3 cellular contexts compared by ENCODE assay signal in the genomic region with DNA sequence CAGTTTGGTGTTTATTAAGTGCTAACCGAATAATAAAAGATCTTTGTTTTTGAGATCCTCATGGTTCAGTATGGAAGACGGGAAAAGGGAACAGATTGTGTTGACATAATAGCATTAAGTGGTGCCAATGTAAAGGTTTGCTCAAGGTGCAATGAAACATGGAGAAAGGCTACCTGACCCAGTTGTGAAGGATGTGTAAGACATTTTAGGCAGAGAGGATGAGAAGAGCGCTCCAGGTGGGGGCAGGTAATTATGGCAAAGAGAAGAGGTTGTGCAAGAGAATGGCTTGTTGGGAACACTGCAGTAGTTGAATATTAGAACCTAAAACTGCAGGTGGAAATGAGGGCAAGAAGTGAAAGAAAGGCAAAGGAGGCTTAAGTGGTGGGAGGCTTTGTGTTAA.
A peak's percentile ranks its signal among the peaks of the same experiment; 100 is the strongest.
TF ChIP-seq lines count a peak whose summit lies in the region.

No MANE protein-coding gene starts in this region.

TF ChIP-seq in liver, 16 proteins besides CTCF, POLR2A, EP300 and RAD21:
- TF ChIP-seq, protein P1, sequence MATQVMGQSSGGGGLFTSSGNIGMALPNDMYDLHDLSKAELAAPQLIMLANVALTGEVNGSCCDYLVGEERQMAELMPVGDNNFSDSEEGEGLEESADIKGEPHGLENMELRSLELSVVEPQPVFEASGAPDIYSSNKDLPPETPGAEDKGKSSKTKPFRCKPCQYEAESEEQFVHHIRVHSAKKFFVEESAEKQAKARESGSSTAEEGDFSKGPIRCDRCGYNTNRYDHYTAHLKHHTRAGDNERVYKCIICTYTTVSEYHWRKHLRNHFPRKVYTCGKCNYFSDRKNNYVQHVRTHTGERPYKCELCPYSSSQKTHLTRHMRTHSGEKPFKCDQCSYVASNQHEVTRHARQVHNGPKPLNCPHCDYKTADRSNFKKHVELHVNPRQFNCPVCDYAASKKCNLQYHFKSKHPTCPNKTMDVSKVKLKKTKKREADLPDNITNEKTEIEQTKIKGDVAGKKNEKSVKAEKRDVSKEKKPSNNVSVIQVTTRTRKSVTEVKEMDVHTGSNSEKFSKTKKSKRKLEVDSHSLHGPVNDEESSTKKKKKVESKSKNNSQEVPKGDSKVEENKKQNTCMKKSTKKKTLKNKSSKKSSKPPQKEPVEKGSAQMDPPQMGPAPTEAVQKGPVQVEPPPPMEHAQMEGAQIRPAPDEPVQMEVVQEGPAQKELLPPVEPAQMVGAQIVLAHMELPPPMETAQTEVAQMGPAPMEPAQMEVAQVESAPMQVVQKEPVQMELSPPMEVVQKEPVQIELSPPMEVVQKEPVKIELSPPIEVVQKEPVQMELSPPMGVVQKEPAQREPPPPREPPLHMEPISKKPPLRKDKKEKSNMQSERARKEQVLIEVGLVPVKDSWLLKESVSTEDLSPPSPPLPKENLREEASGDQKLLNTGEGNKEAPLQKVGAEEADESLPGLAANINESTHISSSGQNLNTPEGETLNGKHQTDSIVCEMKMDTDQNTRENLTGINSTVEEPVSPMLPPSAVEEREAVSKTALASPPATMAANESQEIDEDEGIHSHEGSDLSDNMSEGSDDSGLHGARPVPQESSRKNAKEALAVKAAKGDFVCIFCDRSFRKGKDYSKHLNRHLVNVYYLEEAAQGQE (IDR thresholded peaks at IDR 0.05): no peak
- peak; percentile 49 for TF ChIP-seq YY1 (IDR thresholded peaks at IDR 0.05)
- TF ChIP-seq NR2F2 (IDR thresholded peaks at IDR 0.05): no peak

TF ChIP-seq in HepG2, 621 proteins besides CTCF, POLR2A, EP300 and RAD21:
- TF ChIP-seq, protein P2, sequence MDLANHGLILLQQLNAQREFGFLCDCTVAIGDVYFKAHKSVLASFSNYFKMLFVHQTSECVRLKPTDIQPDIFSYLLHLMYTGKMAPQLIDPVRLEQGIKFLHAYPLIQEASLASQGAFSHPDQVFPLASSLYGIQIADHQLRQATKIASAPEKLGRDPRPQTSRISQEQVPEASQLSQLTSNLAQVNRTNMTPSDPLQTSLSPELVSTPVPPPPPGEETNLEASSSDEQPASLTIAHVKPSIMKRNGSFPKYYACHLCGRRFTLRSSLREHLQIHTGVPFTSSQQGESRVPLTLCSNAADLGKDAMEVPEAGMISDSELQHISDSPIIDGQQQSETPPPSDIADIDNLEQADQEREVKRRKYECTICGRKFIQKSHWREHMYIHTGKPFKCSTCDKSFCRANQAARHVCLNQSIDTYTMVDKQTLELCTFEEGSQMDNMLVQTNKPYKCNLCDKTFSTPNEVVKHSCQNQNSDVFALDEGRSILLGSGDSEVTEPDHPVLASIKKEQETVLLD (CRISPR knock-in tag; IDR thresholded peaks at IDR 0.05; ENCODE audit: low read depth): no peak
- no peak for TF ChIP-seq RBAK (CRISPR knock-in tag; IDR thresholded peaks at IDR 0.05)
- no peak for TF ChIP-seq MEF2D (CRISPR knock-in tag; IDR thresholded peaks at IDR 0.05)
- TF ChIP-seq, protein P3, sequence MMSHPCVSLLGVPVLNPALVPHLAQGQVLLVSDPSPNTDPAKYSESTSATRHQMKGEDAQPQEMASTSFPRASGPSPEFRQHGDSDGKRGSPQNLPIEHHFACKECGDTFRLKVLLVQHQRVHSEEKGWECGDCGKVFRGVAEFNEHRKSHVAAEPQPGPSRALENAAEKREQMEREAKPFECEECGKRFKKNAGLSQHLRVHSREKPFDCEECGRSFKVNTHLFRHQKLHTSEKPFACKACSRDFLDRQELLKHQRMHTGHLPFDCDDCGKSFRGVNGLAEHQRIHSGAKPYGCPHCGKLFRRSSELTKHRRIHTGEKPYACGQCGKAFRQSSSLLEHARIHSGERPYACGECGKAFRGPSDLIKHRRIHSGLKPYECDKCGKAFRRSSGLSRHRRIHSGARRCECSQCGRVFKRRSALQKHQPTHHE (CRISPR knock-in tag; IDR thresholded peaks at IDR 0.05; ENCODE audit: borderline replicate concordance): no peak
- TF ChIP-seq SP4 (CRISPR knock-in tag; IDR thresholded peaks at IDR 0.05): no peak

TF ChIP-seq in H1, 55 proteins besides CTCF, POLR2A, EP300 and RAD21:
- peak; percentile 58; the same call in 1 of the 2 replicates for TF ChIP-seq CEBPB (IDR thresholded peaks at IDR 0.05; ENCODE audit: low read depth, low read length)
- TF ChIP-seq HDAC6 (IDR thresholded peaks at IDR 0.05; ENCODE audit: low read depth, low read length): no peak
- TF ChIP-seq JUN (IDR thresholded peaks at IDR 0.05; ENCODE audit: low read depth, low read length): no peak
- TF ChIP-seq, protein P4, sequence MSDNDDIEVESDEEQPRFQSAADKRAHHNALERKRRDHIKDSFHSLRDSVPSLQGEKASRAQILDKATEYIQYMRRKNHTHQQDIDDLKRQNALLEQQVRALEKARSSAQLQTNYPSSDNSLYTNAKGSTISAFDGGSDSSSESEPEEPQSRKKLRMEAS (IDR thresholded peaks at IDR 0.05): no peak
